13 cellular contexts compared by ENCODE assay signal in the genomic region with DNA sequence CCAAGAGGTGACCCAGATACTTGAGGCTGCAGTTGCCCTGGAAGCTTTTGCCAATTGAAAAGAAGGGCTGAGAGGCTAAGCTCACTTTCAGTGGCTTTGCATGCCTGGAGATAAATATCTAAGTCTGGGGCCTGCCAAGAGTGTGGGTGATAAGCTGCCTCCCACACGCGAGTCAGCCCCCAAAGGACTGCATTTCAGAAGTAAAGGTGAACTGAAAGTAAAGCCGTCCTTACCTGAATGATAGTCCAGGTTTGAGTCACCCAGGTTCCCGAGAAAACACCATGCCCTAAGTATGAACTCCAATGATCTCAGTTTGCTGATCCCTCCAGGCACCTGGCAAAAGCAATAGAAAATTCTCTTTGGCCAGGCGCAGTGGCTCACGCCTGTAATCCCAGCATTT.
"Had no signal": no experiment of that assay in that cellular context is flagged by ENCODE, and none has a peak within 500 bp of the region (broad histone marks: within the 10 kb centered on the region; RNA-seq: fewer than 3 reads in every experiment).

No MANE protein-coding gene starts in this region.

- H3K4me3 ChIP-seq: adrenal gland, dorsolateral prefrontal cortex, neural progenitor cell, ovary had no signal

- ATAC-seq: left lobe of liver, sciatic nerve had no signal

- H3K4me3 Mint-ChIP-seq: activated naive CD4-positive, alpha-beta T cell treated with anti-CD3 and anti-CD28 coated beads, Interleukin-2, amount 10 ng/mL, durations not matched to agents 7 days and 5 days; endodermal cell; neural progenitor cell had no signal

- H3K27ac Mint-ChIP-seq: activated naive CD4-positive, alpha-beta T cell treated with anti-CD3 and anti-CD28 coated beads, Interleukin-2, amount 10 ng/mL, durations not matched to agents 7 days and 5 days; endodermal cell; neural progenitor cell had no signal

- H3K4me1 Mint-ChIP-seq: endodermal cell, neural progenitor cell had no signal

- DNase-seq: activated CD4-positive, CD25-positive, alpha-beta regulatory T cell treated with anti-CD3 and anti-CD28 coated beads, Interleukin-2, amount 50 U/mL, for 72 hours; activated CD8-positive, alpha-beta memory T cell treated with anti-CD3 and anti-CD28 coated beads for 24 hours; activated naive CD4-positive, alpha-beta T cell treated with anti-CD3 and anti-CD28 coated beads, Interleukin-2, amount 10 ng/mL, durations not matched to agents 7 days and 5 days; adrenal gland; dorsolateral prefrontal cortex; endodermal cell; erythroblast; islet precursor cell; ovary; T1000 had no signal

- H3K36me3 ChIP-seq: adrenal gland, neural progenitor cell, ovary had no signal

- H3K36me3 Mint-ChIP-seq: activated naive CD4-positive, alpha-beta T cell treated with anti-CD3 and anti-CD28 coated beads, Interleukin-2, amount 10 ng/mL, durations not matched to agents 7 days and 5 days; neural progenitor cell had no signal

- H3K27me3 ChIP-seq: neural progenitor cell, ovary had no signal
